Comparison of ENCODE assay signal across 25 cellular contexts in genomic region chr5:107948377-107948776, GRCh38.
DNase-seq lines count a peak whose midpoint lies in the region; ATAC-seq, FAIRE-seq and TF ChIP-seq lines count a peak whose summit lies in the region.
"Had no signal": no experiment of that assay in that cellular context is flagged by ENCODE, and none has a peak within 500 bp of the region (broad histone marks: within the 10 kb centered on the region; RNA-seq: fewer than 3 reads in every experiment).

No MANE protein-coding gene starts in this region.

- H3K4me3 ChIP-seq in kidney (ENCODE audit: low read length in 2 of 2) (no peak overlapping the region), left lung (no peak overlapping the region)
- H3K4me3 ChIP-seq: HAP-1, lung, prostate gland had no signal

- H3K27me3 Mint-ChIP-seq in activated naive CD4-positive, alpha-beta T cell treated with anti-CD3 and anti-CD28 coated beads, Interleukin-2, amount 50 U/mL, for 24 hours: no peaks in the 10 kb centered on the region
- H3K27me3 Mint-ChIP-seq: activated CD4-positive, alpha-beta memory T cell treated with anti-CD3 and anti-CD28 coated beads for 36 hours; type B pancreatic cell had no signal

- peaks cover 13% of the 10 kb centered on the region for H3K36me3 Mint-ChIP-seq in activated naive CD4-positive, alpha-beta T cell treated with anti-CD3 and anti-CD28 coated beads, Interleukin-2, amount 50 U/mL, for 24 hours
- H3K36me3 Mint-ChIP-seq: activated CD4-positive, alpha-beta memory T cell treated with anti-CD3 and anti-CD28 coated beads for 36 hours; WTC11 had no signal

- no peaks in the 10 kb centered on the region for H3K36me3 ChIP-seq in kidney (ENCODE audit: control insufficient read depth in 1 of 2, insufficient read depth in 2 of 2, low read length in 2 of 2)
- no peaks in the 10 kb centered on the region for H3K36me3 ChIP-seq in left lung
- H3K36me3 ChIP-seq: brain microvascular endothelial cell, HAP-1, prostate gland had no signal

- H3K4me1 Mint-ChIP-seq in activated naive CD4-positive, alpha-beta T cell treated with anti-CD3 and anti-CD28 coated beads, Interleukin-2, amount 50 U/mL, for 24 hours: peaks cover 42% of the 10 kb centered on the region

- FAIRE-seq in kidney (lab: Jason Lieb, UNC): no peak
- FAIRE-seq: frontal cortex had no signal

- in situ Hi-C loops in ACHN (cut with HindIII; ENCODE audit: low pct_ligation_motif_present, low pct_unique_long_range_greater_than_20kb, low sequenced_read_pairs): no loop called here

- no peak overlapping the region for H3K4me3 Mint-ChIP-seq in activated naive CD4-positive, alpha-beta T cell treated with anti-CD3 and anti-CD28 coated beads, Interleukin-2, amount 50 U/mL, for 24 hours
- H3K4me3 Mint-ChIP-seq: activated CD4-positive, alpha-beta memory T cell treated with anti-CD3 and anti-CD28 coated beads for 36 hours; type B pancreatic cell; WTC11 had no signal

- TF ChIP-seq CTCF in kidney (IDR thresholded peaks at IDR 0.05; ENCODE audit: borderline replicate concordance, extremely low read depth, insufficient read depth) (no peak), left lung (IDR thresholded peaks at IDR 0.05) (no peak)

- H3K9me3 ChIP-seq in kidney (ENCODE audit: control insufficient read depth in 1 of 2, low read length in 2 of 2) (no peaks in the 10 kb centered on the region), left lung (no peaks in the 10 kb centered on the region)
- H3K9me3 ChIP-seq: HAP-1, prostate gland had no signal

- no peak overlapping the region for H3K27ac ChIP-seq in kidney (ENCODE audit: low read depth in 2 of 2, low read length in 2 of 2)
- no peak overlapping the region for H3K27ac ChIP-seq in left lung
- H3K27ac ChIP-seq: brain microvascular endothelial cell, prostate gland, RWPE1 had no signal

- no peak overlapping the region for H3K9ac ChIP-seq in kidney (ENCODE audit: low read length in 2 of 2)

- peak overlapping the region; percentile 11 for H3K27ac Mint-ChIP-seq in activated naive CD4-positive, alpha-beta T cell treated with anti-CD3 and anti-CD28 coated beads, Interleukin-2, amount 50 U/mL, for 24 hours
- H3K27ac Mint-ChIP-seq: activated CD4-positive, alpha-beta memory T cell treated with anti-CD3 and anti-CD28 coated beads for 36 hours; type B pancreatic cell; WTC11 had no signal

- H3K4me1 ChIP-seq in kidney (ENCODE audit: control insufficient read depth in 1 of 2, insufficient read depth in 1 of 2, low read depth in 1 of 2, low read length in 2 of 2) (no peaks in the 10 kb centered on the region), left lung (no peaks in the 10 kb centered on the region)
- H3K4me1 ChIP-seq: prostate gland had no signal

- H3K27me3 ChIP-seq in left lung: no peaks in the 10 kb centered on the region
- H3K27me3 ChIP-seq: brain microvascular endothelial cell had no signal

- intact Hi-C loops in kidney (cut with DNase I): no loop called here
- intact Hi-C loops in left lung (cut with DNase I): no loop called here

- H3K9me3 Mint-ChIP-seq in activated naive CD4-positive, alpha-beta T cell treated with anti-CD3 and anti-CD28 coated beads, Interleukin-2, amount 50 U/mL, for 24 hours: no peaks in the 10 kb centered on the region
- H3K9me3 Mint-ChIP-seq: activated CD4-positive, alpha-beta memory T cell treated with anti-CD3 and anti-CD28 coated beads for 36 hours; WTC11 had no signal

- no peak for ATAC-seq in HG03280 (IDR thresholded peaks at IDR 0.05; ENCODE audit: unreplicated experiment)
- ATAC-seq in left lung: no peak
- ATAC-seq: esophagus mucosa, SK-N-SH treated with all-trans-retinoic acid at 6 μM for 48 hours, WTC11 had no signal

- DNase-seq in activated naive CD4-positive, alpha-beta T cell treated with Interleukin-2 at 50 U/mL for 16 hours: no peak
- peak; percentile 60 for DNase-seq in NCI-H146 (lab: John Stamatoyannopoulos, UW)
- DNase-seq in NCI-H524 (lab: John Stamatoyannopoulos, UW): peak; percentile 19 to 65
- DNase-seq in ACHN: no peak
- no peak for DNase-seq in kidney
- DNase-seq in left lung: no peak
- DNase-seq: activated CD4-positive, alpha-beta memory T cell treated with anti-CD3 and anti-CD28 coated beads for 36 hours; activated effector memory CD4-positive, alpha-beta T cell treated with Interleukin-2 at 50 U/mL for 16 hours; brain microvascular endothelial cell; C1 segment of cervical spinal cord; effector CD8-positive, alpha-beta T cell; GF-D8; hippocampal formation; KBM-7 had no signal

Comparison
In these comparisons a context has a peak if more than half of its experiments do, and no peak if none do; other contexts are left out.
1. DNase-seq: peak in NCI-H146 (single experiment) and NCI-H524 (2 of 2); none in activated naive CD4-positive, alpha-beta T cell treated with Interleukin-2 at 50 U/mL for 16 hours (single experiment), ACHN (single experiment), kidney (single experiment) and left lung (0 of 2).